Comparison of ENCODE assay signal across 10 cellular contexts in genomic region chr5:123875444-123876264, GRCh38.
DNase-seq lines count a peak whose midpoint lies in the region; ATAC-seq lines count a peak whose summit lies in the region.
"Had no signal": no experiment of that assay in that cellular context is flagged by ENCODE, and none has a peak within 500 bp of the region (broad histone marks: within the 10 kb centered on the region; RNA-seq: fewer than 3 reads in every experiment).

No MANE protein-coding gene starts in this region.

- no peaks in the 10 kb centered on the region for H3K27me3 ChIP-seq in iPS DF 6.9 (ENCODE audit: control insufficient read depth, insufficient read depth, low read length)

- ATAC-seq in sciatic nerve (peak; percentile 73), HG03439 (IDR thresholded peaks at IDR 0.05; ENCODE audit: unreplicated experiment) (no peak), GM21381 (IDR thresholded peaks at IDR 0.05; ENCODE audit: unreplicated experiment) (no peak)

- in situ Hi-C loops in KBM-7 (cut with MboI; ENCODE audit: low pct_unique_long_range_greater_than_20kb, low sequenced_read_pairs): no loop called here

- DNase-seq in NCI-H1048 (lab: John Stamatoyannopoulos, UW): peak; percentile 36
- DNase-seq in SW480 (ENCODE audit: low spot score): peak; percentile 79
- peak; percentile 45 for DNase-seq in iPS DF 6.9 (ENCODE audit: low read depth, low spot score)
- no peak for DNase-seq in sciatic nerve (ENCODE audit: low spot score)
- no peak for DNase-seq in KBM-7
- DNase-seq in NOMO-1 (lab: John Stamatoyannopoulos, UW; ENCODE audit: unreplicated experiment in 2 of 2): no peak
- DNase-seq: erythroblast, NCI-H510A had no signal

- peaks cover 10% of the 10 kb centered on the region; the same call in 1 of the 2 replicates for H3K4me1 ChIP-seq in iPS DF 6.9 (ENCODE audit: control insufficient read depth, insufficient read depth, low read length)

- no peaks in the 10 kb centered on the region for H3K36me3 ChIP-seq in iPS DF 6.9 (ENCODE audit: control insufficient read depth, insufficient read depth, low read length)

- no CpG with 5 or more reads among the region's 8 CpGs for WGBS in iPS DF 6.9 (ENCODE audit: insufficient coverage, insufficient read length)

- intact Hi-C loops in sciatic nerve (cut with DNase I): no loop called here

- no peak overlapping the region for H3K4me3 ChIP-seq in iPS DF 6.9 (ENCODE audit: low read length)

- H3K9me3 ChIP-seq in iPS DF 6.9 (ENCODE audit: control insufficient read depth, insufficient read depth, low read length): no peaks in the 10 kb centered on the region

- peak overlapping the region; percentile 92 for H3K27ac ChIP-seq in iPS DF 6.9 (ENCODE audit: low read length)

Comparison
In these comparisons a context has a peak if more than half of its experiments do, and no peak if none do; other contexts are left out.
1. DNase-seq: peak in NCI-H1048 (single experiment), SW480 (single experiment) and iPS DF 6.9 (single experiment); none in sciatic nerve (single experiment), KBM-7 (single experiment) and NOMO-1 (0 of 2).